Comparison of ENCODE assay signal across 9 cellular contexts in genomic region chr1:12040457-12041051, GRCh38. TPM values are rescaled to one million over a fixed set of nuclear protein-coding genes. Genes with fewer than 3 reads are reported as not detected.
A peak's percentile ranks its signal among the peaks of the same experiment; 100 is the strongest.
DNase-seq lines count a peak whose midpoint lies in the region; ATAC-seq and TF ChIP-seq lines count a peak whose summit lies in the region.
"Had no signal": no experiment of that assay in that cellular context is flagged by ENCODE, and none has a peak within 500 bp of the region (broad histone marks: within the 10 kb centered on the region; RNA-seq: fewer than 3 reads in every experiment).

No MANE protein-coding gene starts in this region.

- H3K27ac Mint-ChIP-seq in MCF 10A (ENCODE audit: low read depth, unreplicated experiment), result no peak overlapping the region

- ATAC-seq in HG02610 (IDR thresholded peaks at IDR 0.05; ENCODE audit: unreplicated experiment), result peak; percentile 61
- ATAC-seq in HG02623 (IDR thresholded peaks at IDR 0.05; ENCODE audit: unreplicated experiment), result no peak

- H3K4me1 Mint-ChIP-seq in MCF 10A (ENCODE audit: insufficient read depth, unreplicated experiment), result no peaks in the 10 kb centered on the region

- no TSS peak for BruUV-seq in MCF 10A (replicated peaks; lab: Mats Ljungman, UMichigan)

- H3K27ac ChIP-seq in adrenal gland, result no peak overlapping the region

- no peaks in the 10 kb centered on the region for H3K27me3 ChIP-seq in adrenal gland

- POLR2A ChIA-PET in MCF 10A (lab: Yijun Ruan, JAX), result interaction anchor here (0.6 kb wide), 1 partner anchor 15 kb away, joined by 5 read pairs; no protein-coding TSS in a partner anchor

- H3K36me3 ChIP-seq in adrenal gland (replicated peaks in 1 of 2), result no peaks in the 10 kb centered on the region

- H3K9me3 ChIP-seq in adrenal gland (replicated peaks in 1 of 3), result no peaks in the 10 kb centered on the region

- in situ Hi-C loops in T47D (cut with HindIII; ENCODE audit: low pct_unique_long_range_greater_than_20kb, low sequenced_read_pairs), result no loop called here

- TF ChIP-seq POLR2A in adrenal gland (IDR thresholded peaks at IDR 0.05), result no peak

- peak; percentile 29 to 37 for DNase-seq in T47D (ENCODE audit: low read depth in 1 of 2, low spot score in 1 of 2)
- no peak for DNase-seq in MCF 10A (ENCODE audit: unreplicated experiment)
- DNase-seq in NCI-H1436 treated with DMSO at 0.1 percent for 48 hours (lab: John Stamatoyannopoulos, UW), result peak; percentile 4
- peak; percentile 49 for DNase-seq in fibroblast of gingiva (ENCODE audit: low read depth)
- no peak for DNase-seq in Ammon's horn (ENCODE audit: low spot score)
- DNase-seq in adrenal gland, result no peak

- H3K27me3 Mint-ChIP-seq in MCF 10A (ENCODE audit: insufficient read depth, unreplicated experiment), result no peaks in the 10 kb centered on the region

- H3K4me1 ChIP-seq in adrenal gland (replicated peaks in 1 of 2), result no peaks in the 10 kb centered on the region

- no peaks in the 10 kb centered on the region for H3K36me3 Mint-ChIP-seq in MCF 10A (ENCODE audit: insufficient read depth, unreplicated experiment)

- TF ChIP-seq CTCF in MCF 10A (IDR thresholded peaks at IDR 0.05; ENCODE audit: unreplicated experiment) (no peak), adrenal gland (IDR thresholded peaks at IDR 0.05) (no peak)

- intact Hi-C loops in MCF 10A (cut with micrococcal nuclease) (no loop called here), adrenal gland (cut with DNase I) (no loop called here)

- H3K4me3 ChIP-seq in adrenal gland, result no peak overlapping the region

- 75 to 96% (median 81%) methylated on average over 4 to 6 of the region's 6 CpGs for WGBS in adrenal gland, 4 donors

- CTCF ChIA-PET in MCF 10A (lab: Yijun Ruan, JAX), result interaction anchor here (1.4 to 1.9 kb wide), 2 partner anchors 10 to 39 kb away, joined by 4 to 8 read pairs; no protein-coding TSS in a partner anchor

- no peak overlapping the region for H3K4me3 Mint-ChIP-seq in MCF 10A (ENCODE audit: unreplicated experiment)

- H3K9me3 Mint-ChIP-seq in MCF 10A (ENCODE audit: unreplicated experiment), result no peaks in the 10 kb centered on the region

RNA-seq across cellular contexts. Expression of gene MIIP, which starts 21.3 kb away (rescaled TPM):
- total RNA-seq in MCF 10A (2022) (22.1 and 25.3 TPM in 2 replicates), adrenal gland (10 to 100 TPM; 15.1 to 60.7 (median 26.6) TPM)
- polyA plus RNA-seq in adrenal gland, result 10 to 100 TPM in 2 of 3 donors, 1 to 10 TPM in 1; 5.0 to 71.1 (median 43.7) TPM

RNA-seq across cellular contexts. Expression of gene TNFRSF8, which starts 22.5 kb away (rescaled TPM):
- not detected in 2 replicates for total RNA-seq in MCF 10A (2022)
- total RNA-seq in adrenal gland, result under 1 TPM; 0.28 to 0.61 (median 0.44) TPM
- under 1 TPM in 2 of 3 donors, not detected in 1; 0.40 to 0.54 TPM for polyA plus RNA-seq in adrenal gland
- total RNA-seq: dermis microvascular lymphatic vessel endothelial cell had no signal

Comparison
In these comparisons a context has a peak if more than half of its experiments do, and no peak if none do; other contexts are left out.
1. DNase-seq: peak in T47D (2 of 2), NCI-H1436 treated with DMSO at 0.1 percent for 48 hours (single experiment) and fibroblast of gingiva (single experiment); none in MCF 10A (single experiment), Ammon's horn (single experiment) and adrenal gland (0 of 7).